ENCODE assay signal across 9 cellular contexts in genomic region chr22:32469799-32470212, GRCh38. TPM values are rescaled to one million over a fixed set of nuclear protein-coding genes. Genes with fewer than 3 reads are reported as not detected.
DNase-seq lines count a peak whose midpoint lies in the region; ATAC-seq, FAIRE-seq and TF ChIP-seq lines count a peak whose summit lies in the region.
"Had no signal": no experiment of that assay in that cellular context is flagged by ENCODE, and none has a peak within 500 bp of the region (broad histone marks: within the 10 kb centered on the region; RNA-seq: fewer than 3 reads in every experiment).

No MANE protein-coding gene starts in this region.

- H3K4me1 ChIP-seq in foreskin keratinocyte = no peaks in the 10 kb centered on the region

- peak; percentile 13 for DNase-seq in SIG-M5 treated with dmso at 0.1 percent for 504 hours (lab: John Stamatoyannopoulos, UW; ENCODE audit: unreplicated experiment)
- DNase-seq in SIG-M5 (lab: John Stamatoyannopoulos, UW) = no peak
- DNase-seq in RCC 7860 (ENCODE audit: low spot score) = peak; percentile 92
- DNase-seq in foreskin keratinocyte = peak in 1 of 2 donors; percentile 22
- DNase-seq in superior temporal gyrus (ENCODE audit: extremely low spot score) = peak; percentile 78
- DNase-seq in Kasumi-1 (lab: John Stamatoyannopoulos, UW) = no peak
- no peak for DNase-seq in activated CD4-positive, alpha-beta T cell treated with anti-CD3 and anti-CD28 coated beads, Interleukin-2, amount 50 U/mL, for 4 hours

- FAIRE-seq in RCC 7860 (lab: Jason Lieb, UNC) = peak; percentile 89

- peaks cover 7% of the 10 kb centered on the region for H3K27me3 ChIP-seq in foreskin keratinocyte
- H3K27me3 ChIP-seq: BLaER1 treated with 17β-estradiol and CSF1 and Interleukin-3, amounts not matched to agents 10 nM and 100 nM had no signal

- no peak for TF ChIP-seq CTCF in foreskin keratinocyte (conservative IDR thresholded peaks at IDR 0.05)

- no peak overlapping the region for H3K27ac ChIP-seq in foreskin keratinocyte

- ATAC-seq in foreskin keratinocyte = peak; percentile 27
- ATAC-seq in GM18858 (IDR thresholded peaks at IDR 0.05; ENCODE audit: unreplicated experiment) = no peak

RNA-seq across cellular contexts. Expression of gene FBXO7, which starts 4.8 kb away (rescaled TPM):
- 91.6 and 94.8 TPM in 2 replicates for total RNA-seq in foreskin keratinocyte
- 78.4 and 82.2 TPM in 2 replicates for polyA plus RNA-seq in foreskin keratinocyte

RNA-seq across cellular contexts. Expression of gene BPIFC, which starts 5.6 kb away (rescaled TPM):
- total RNA-seq in foreskin keratinocyte = 0.07 and 0.20 TPM in 2 replicates
- polyA plus RNA-seq in foreskin keratinocyte = 0.03 and 0.10 TPM in 2 replicates

RNA-seq across cellular contexts. Expression of gene RTCB, which starts 57.8 kb away (rescaled TPM):
- 107 and 110 TPM in 2 replicates for total RNA-seq in foreskin keratinocyte
- polyA plus RNA-seq in foreskin keratinocyte = 82.1 and 90.6 TPM in 2 replicates

Comparison
In these comparisons a context has a peak if more than half of its experiments do, and no peak if none do; other contexts are left out.
1. DNase-seq: peak in SIG-M5 treated with dmso at 0.1 percent for 504 hours (single experiment), RCC 7860 (single experiment) and superior temporal gyrus (single experiment); none in SIG-M5 (single experiment), Kasumi-1 (0 of 2) and activated CD4-positive, alpha-beta T cell treated with anti-CD3 and anti-CD28 coated beads, Interleukin-2, amount 50 U/mL, for 4 hours (0 of 2).